7 cellular contexts compared by ENCODE assay signal in genomic region chr19:12720296-12720695, GRCh38. TPM values are rescaled to one million over a fixed set of nuclear protein-coding genes. Genes with fewer than 3 reads are reported as not detected.
A peak's percentile ranks its signal among the peaks of the same experiment; 100 is the strongest.
DNase-seq lines count a peak whose midpoint lies in the region; ATAC-seq and TF ChIP-seq lines count a peak whose summit lies in the region.
"Had no signal": no experiment of that assay in that cellular context is flagged by ENCODE, and none has a peak within 500 bp of the region (broad histone marks: within the 10 kb centered on the region; RNA-seq: fewer than 3 reads in every experiment).

No MANE protein-coding gene starts in this region.

- H3K18ac ChIP-seq in mesenchymal stem cell (ENCODE audit: low read depth in 1 of 2, low read length in 2 of 2) = no peak overlapping the region

- no peak overlapping the region for H2BK5ac ChIP-seq in mesenchymal stem cell (ENCODE audit: low read depth, low read length, poor library complexity, severe bottlenecking)

- H2AK5ac ChIP-seq in mesenchymal stem cell (ENCODE audit: low read length, severe bottlenecking) = peak overlapping the region; percentile 33

- peak overlapping the region in 1 of 2 experiments; percentile 43 for H3K23ac ChIP-seq in mesenchymal stem cell (ENCODE audit: low read length in 2 of 2)

- WGBS in mesenchymal stem cell = 99% methylated on average over 9 of the region's 10 CpGs

- peaks cover 13% of the 10 kb centered on the region for H3K79me1 ChIP-seq in mesenchymal stem cell (replicated peaks; ENCODE audit: low read length, poor library complexity, severe bottlenecking)

- H3K4me3 ChIP-seq in CD4-positive, CD25-positive, alpha-beta regulatory T cell (ENCODE audit: low read depth, low read length) = peak overlapping the region; percentile 37
- H3K4me3 ChIP-seq in mesenchymal stem cell (ENCODE audit: insufficient read depth in 1 of 2, low read depth in 1 of 2, low read length in 2 of 2) = peak overlapping the region in 1 of 2 experiments; percentile 95

- H3K4me1 Mint-ChIP-seq in CD4-positive, CD25-positive, alpha-beta regulatory T cell = peaks cover 4 to 49% (median 35%) of the 10 kb centered on the region in 4 donors
- H3K4me1 Mint-ChIP-seq in WTC11 = peaks cover 16% of the 10 kb centered on the region

- H2BK15ac ChIP-seq in mesenchymal stem cell (ENCODE audit: low read depth, poor library complexity, severe bottlenecking) = no peak overlapping the region

- peaks cover 0 to 4% (median 0%) of the 10 kb centered on the region in 7 donors for H3K9me3 Mint-ChIP-seq in CD4-positive, CD25-positive, alpha-beta regulatory T cell
- H3K9me3 Mint-ChIP-seq in WTC11 = no peaks in the 10 kb centered on the region

- H3K27ac ChIP-seq in CD4-positive, CD25-positive, alpha-beta regulatory T cell (ENCODE audit: insufficient read depth, low read length, poor library complexity, severe bottlenecking) = peak overlapping the region; percentile 23
- peak overlapping the region; percentile 68 for H3K27ac ChIP-seq in mesenchymal stem cell (ENCODE audit: low read length, poor library complexity, severe bottlenecking)

- peaks cover 34% of the 10 kb centered on the region for H3K4me1 ChIP-seq in CD4-positive, CD25-positive, alpha-beta regulatory T cell (ENCODE audit: control insufficient read depth, insufficient read depth, low read length, poor library complexity, severe bottlenecking)
- H3K4me1 ChIP-seq in mesenchymal stem cell (ENCODE audit: control insufficient read depth, insufficient read depth, low read depth, low read length) = peaks cover 16% of the 10 kb centered on the region

- ATAC-seq in CD4-positive, CD25-positive, alpha-beta regulatory T cell (ENCODE audit: low read depth in 2 of 2) = no peak
- ATAC-seq in WTC11 = no peak
- no peak for ATAC-seq in esophagus mucosa

- peak overlapping the region; percentile 38 to 93 (median 84) for H3K27ac Mint-ChIP-seq in CD4-positive, CD25-positive, alpha-beta regulatory T cell
- peak overlapping the region; percentile 48 for H3K27ac Mint-ChIP-seq in WTC11

- H2BK12ac ChIP-seq in mesenchymal stem cell (ENCODE audit: low read length in 2 of 2) = no peak overlapping the region

- no peak for TF ChIP-seq CTCF in WTC11 (IDR thresholded peaks at IDR 0.05)

- no peak overlapping the region for H3K14ac ChIP-seq in mesenchymal stem cell (ENCODE audit: low read length in 2 of 2)

- no peak for DNase-seq in CD4-positive, CD25-positive, alpha-beta regulatory T cell
- DNase-seq in WTC11 (ENCODE audit: low spot score) (no peak), mesenchymal stem cell (no peak), NCI-H2081 treated with DMSO at 0.1 percent for 48 hours (lab: John Stamatoyannopoulos, UW) (no peak), NCI-H1048 (lab: John Stamatoyannopoulos, UW) (no peak)
- DNase-seq: activated CD8-positive, alpha-beta memory T cell treated with anti-CD3 and anti-CD28 coated beads, Interleukin-2, amount 50 U/mL, for 48 hours had no signal

- peak overlapping the region; percentile 85 to 93 (median 90) for H3K4me3 Mint-ChIP-seq in CD4-positive, CD25-positive, alpha-beta regulatory T cell
- H3K4me3 Mint-ChIP-seq in WTC11 = peak overlapping the region; percentile 79

- no peak overlapping the region for H2AFZ ChIP-seq in mesenchymal stem cell (ENCODE audit: low read depth, low read length)

- peaks cover 9% of the 10 kb centered on the region for H3K36me3 Mint-ChIP-seq in CD4-positive, CD25-positive, alpha-beta regulatory T cell
- H3K36me3 Mint-ChIP-seq in WTC11 = peaks cover 25% of the 10 kb centered on the region

- H4K8ac ChIP-seq in mesenchymal stem cell (ENCODE audit: low read length) = no peak overlapping the region

- H3K9me3 ChIP-seq in CD4-positive, CD25-positive, alpha-beta regulatory T cell (ENCODE audit: control insufficient read depth in 2 of 2, low read length in 2 of 2) = no peaks in the 10 kb centered on the region
- H3K9me3 ChIP-seq in mesenchymal stem cell (ENCODE audit: control insufficient read depth, low read length) = no peaks in the 10 kb centered on the region

- no peak overlapping the region for H4K91ac ChIP-seq in mesenchymal stem cell (ENCODE audit: low read length)

- POLR2A ChIA-PET in WTC11 (lab: Charles Lee) = no interaction called here

- H3K36me3 ChIP-seq in CD4-positive, CD25-positive, alpha-beta regulatory T cell (ENCODE audit: control insufficient read depth, insufficient read depth, low read length) = peaks cover 8% of the 10 kb centered on the region
- peaks cover 32 to 39% of the 10 kb centered on the region in 2 experiments for H3K36me3 ChIP-seq in mesenchymal stem cell (ENCODE audit: control insufficient read depth in 1 of 2, insufficient read depth in 2 of 2, low read depth in 1 of 2, low read length in 2 of 2)

- peaks cover 7% of the 10 kb centered on the region for H3K27me3 Mint-ChIP-seq in CD4-positive, CD25-positive, alpha-beta regulatory T cell
- no peaks in the 10 kb centered on the region for H3K27me3 Mint-ChIP-seq in WTC11 (ENCODE audit: low read depth)

- CTCF ChIA-PET in WTC11 (lab: Charles Lee) = interaction anchor here (3.2 kb wide), 1 partner anchor 165 kb away, joined by 12 read pairs; no protein-coding TSS in a partner anchor

- H3K27me3 ChIP-seq in CD4-positive, CD25-positive, alpha-beta regulatory T cell (ENCODE audit: control insufficient read depth, insufficient read depth, low read length) = no peaks in the 10 kb centered on the region
- H3K27me3 ChIP-seq in mesenchymal stem cell (ENCODE audit: control insufficient read depth in 1 of 2, insufficient read depth in 1 of 2, low read length in 2 of 2) = no peaks in the 10 kb centered on the region

- peak overlapping the region; percentile 45 for H3K4me2 ChIP-seq in mesenchymal stem cell (ENCODE audit: low read length, poor library complexity, severe bottlenecking)

- H3K9ac ChIP-seq in mesenchymal stem cell (ENCODE audit: low read length) = peak overlapping the region; percentile 91

- peak overlapping the region in 1 of 2 experiments; percentile 24 for H3K4ac ChIP-seq in mesenchymal stem cell (ENCODE audit: low read depth in 1 of 2, low read length in 2 of 2)

- H2BK120ac ChIP-seq in mesenchymal stem cell (ENCODE audit: low read depth, low read length) = no peak overlapping the region

TF ChIP-seq in WTC11, 78 proteins besides CTCF, POLR2A, EP300 and RAD21 (continues in another document):
- TF ChIP-seq PREB (CRISPR knock-in tag; IDR thresholded peaks at IDR 0.05; ENCODE audit: borderline replicate concordance) (no peak), ZNF416 (CRISPR knock-in tag; IDR thresholded peaks at IDR 0.05) (no peak), GRHL2 (CRISPR knock-in tag; IDR thresholded peaks at IDR 0.05; ENCODE audit: insufficient replicate concordance, severe bottlenecking) (no peak)

RNA-seq across cellular contexts. Expression of gene TNPO2, which starts 3.4 kb away (rescaled TPM):
- 42.9 TPM for total RNA-seq in CD4-positive, CD25-positive, alpha-beta regulatory T cell
- polyA plus RNA-seq in CD4-positive, CD25-positive, alpha-beta regulatory T cell = 1 to 10 TPM; 1.7 to 3.1 (median 2.0) TPM
- 90.9 to 105 TPM (median 94.4 TPM) in 3 replicates for total RNA-seq in WTC11 (2021)
- 39.8 TPM for polyA plus RNA-seq in mesenchymal stem cell (2013, experiment 1 of 2)
- polyA plus RNA-seq in mesenchymal stem cell (2013, experiment 2 of 2) = 37.8 TPM
- 36.0 TPM for total RNA-seq in esophagus mucosa

RNA-seq across cellular contexts. Expression of gene TRIR, which starts 14.2 kb away (rescaled TPM):
- 197 TPM for total RNA-seq in CD4-positive, CD25-positive, alpha-beta regulatory T cell
- 100 to 1,000 TPM; 238 to 323 (median 261) TPM for polyA plus RNA-seq in CD4-positive, CD25-positive, alpha-beta regulatory T cell
- total RNA-seq in WTC11 (2021) = 165 to 172 TPM (median 167 TPM) in 3 replicates
- polyA plus RNA-seq in mesenchymal stem cell (2013, experiment 1 of 2) = 270 TPM
- 272 TPM for polyA plus RNA-seq in mesenchymal stem cell (2013, experiment 2 of 2)
- 122 TPM for total RNA-seq in esophagus mucosa

RNA-seq across cellular contexts. Expression of gene GET3, which starts 17.0 kb away (rescaled TPM):
- 37.9 TPM for total RNA-seq in CD4-positive, CD25-positive, alpha-beta regulatory T cell
- polyA plus RNA-seq in CD4-positive, CD25-positive, alpha-beta regulatory T cell = 10 to 100 TPM; 68.0 to 91.2 (median 81.9) TPM
- 104 to 110 TPM (median 104 TPM) in 3 replicates for total RNA-seq in WTC11 (2021)
- 59.3 TPM for polyA plus RNA-seq in mesenchymal stem cell (2013, experiment 1 of 2)
- 58.3 TPM for polyA plus RNA-seq in mesenchymal stem cell (2013, experiment 2 of 2)
- 60.9 TPM for total RNA-seq in esophagus mucosa

RNA-seq across cellular contexts. Expression of gene FBXW9, which starts 23.9 kb away (rescaled TPM):
- total RNA-seq in CD4-positive, CD25-positive, alpha-beta regulatory T cell = 1.7 TPM
- 1 to 10 TPM; 5.0 to 8.1 (median 6.6) TPM for polyA plus RNA-seq in CD4-positive, CD25-positive, alpha-beta regulatory T cell
- total RNA-seq in WTC11 (2021) (13.7 to 16.0 TPM (median 15.2 TPM) in 3 replicates), esophagus mucosa (11.1 TPM)
- polyA plus RNA-seq in mesenchymal stem cell (2013, experiment 1 of 2) = 5.2 TPM
- polyA plus RNA-seq in mesenchymal stem cell (2013, experiment 2 of 2) = 5.2 TPM

RNA-seq across cellular contexts. Expression of gene BEST2, which starts 31.3 kb away (rescaled TPM):
- not detected for total RNA-seq in CD4-positive, CD25-positive, alpha-beta regulatory T cell
- not detected for polyA plus RNA-seq in CD4-positive, CD25-positive, alpha-beta regulatory T cell
- total RNA-seq in WTC11 (2021) = 3.3 to 4.7 TPM (median 4.1 TPM) in 3 replicates
- 0.04 TPM for polyA plus RNA-seq in mesenchymal stem cell (2013, experiment 1 of 2)
- polyA plus RNA-seq in mesenchymal stem cell (2013, experiment 2 of 2) = 0.01 TPM
- not detected for total RNA-seq in esophagus mucosa
